Comparison of ENCODE assay signal across 32 cellular contexts in the genomic region with DNA sequence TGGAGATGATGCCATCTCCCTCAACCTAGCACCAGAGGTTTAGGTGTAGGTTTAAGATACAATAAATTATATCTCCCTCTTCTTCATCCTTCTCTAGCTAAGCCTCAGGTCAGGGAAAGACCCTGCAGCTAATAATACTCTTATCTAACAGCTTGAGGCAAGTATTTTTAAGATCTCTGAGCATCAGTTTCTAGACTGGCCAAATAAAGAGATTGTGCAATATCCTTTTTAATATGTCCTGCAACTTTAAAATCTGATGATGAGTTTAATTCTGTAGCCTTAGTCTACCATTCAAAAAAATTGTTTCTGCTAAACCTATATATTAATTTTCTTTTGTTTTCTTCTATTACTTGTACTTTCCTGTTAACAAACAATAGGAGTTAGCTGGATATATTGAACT.
"Had no signal": no experiment of that assay in that cellular context is flagged by ENCODE, and none has a peak within 500 bp of the region (broad histone marks: within the 10 kb centered on the region; RNA-seq: fewer than 3 reads in every experiment).

No MANE protein-coding gene starts in this region.

- H3K9ac ChIP-seq: parathyroid adenoma had no signal

- H3K27me3 Mint-ChIP-seq: naive thymus-derived CD8-positive, alpha-beta T cell; natural killer cell treated with Interleukin-12 subunit alpha and Interleukin-12 subunit beta and Interleukin-15 and Interleukin-18, amount 100 ng/mL, for 72 hours; progenitor cell of endocrine pancreas; stimulated activated naive B cell treated with anti-CD40 and anti-IgM and Interleukin-4, amounts not matched to agents 10 μg/mL and 1 μg/mL and 100 μg/mL, for 72 hours; stimulated activated naive CD8-positive, alpha-beta T cell treated with anti-CD3 and anti-CD28 coated beads, Interleukin-15, Interleukin-2, amounts not matched to agents 100 ng/mL and 50 ng/mL, for 24 hours had no signal

- H3K4me3 Mint-ChIP-seq: naive thymus-derived CD8-positive, alpha-beta T cell; natural killer cell treated with Interleukin-12 subunit alpha and Interleukin-12 subunit beta and Interleukin-15 and Interleukin-18, amount 100 ng/mL, for 72 hours; nephron progenitor cell; neural crest cell; stimulated activated effector memory CD8-positive, alpha-beta T cell treated with anti-CD3 and anti-CD28 coated beads, Interleukin-12 subunit alpha, Interleukin-12 subunit beta, amount 100 ng/mL, for 72 hours; stimulated activated naive B cell treated with anti-CD40 and anti-IgM and Interleukin-4, amounts not matched to agents 10 μg/mL and 1 μg/mL and 100 μg/mL, for 72 hours; stimulated activated naive CD8-positive, alpha-beta T cell treated with anti-CD3 and anti-CD28 coated beads, Interleukin-15, Interleukin-2, amounts not matched to agents 100 ng/mL and 50 ng/mL, for 24 hours had no signal

- H3K9me3 ChIP-seq: neutrophil, ovary, psoas muscle, spleen, thoracic aorta, thyroid gland, tibial nerve, upper lobe of left lung, vagina had no signal

- ATAC-seq: naive thymus-derived CD8-positive, alpha-beta T cell; natural killer cell treated with Interleukin-12 subunit alpha and Interleukin-12 subunit beta and Interleukin-15 and Interleukin-18, amount 100 ng/mL, for 72 hours; psoas muscle; right cardiac atrium; sciatic nerve; stimulated activated effector memory CD8-positive, alpha-beta T cell treated with anti-CD3 and anti-CD28 coated beads, Interleukin-12 subunit alpha, Interleukin-12 subunit beta, amount 100 ng/mL, for 72 hours; stimulated activated naive B cell treated with anti-CD40 and anti-IgM and Interleukin-4, amounts not matched to agents 10 μg/mL and 1 μg/mL and 100 μg/mL, for 72 hours had no signal

- H3K4me1 Mint-ChIP-seq: naive thymus-derived CD8-positive, alpha-beta T cell; nephron progenitor cell; neural crest cell; stimulated activated effector memory CD8-positive, alpha-beta T cell treated with anti-CD3 and anti-CD28 coated beads, Interleukin-12 subunit alpha, Interleukin-12 subunit beta, amount 100 ng/mL, for 72 hours; stimulated activated naive B cell treated with anti-CD40 and anti-IgM and Interleukin-4, amounts not matched to agents 10 μg/mL and 1 μg/mL and 100 μg/mL, for 72 hours had no signal

- H3K4me1 ChIP-seq: parathyroid adenoma, psoas muscle, spleen, stomach, thyroid gland, tibial nerve, upper lobe of left lung, vagina had no signal

- H2AFZ ChIP-seq: parathyroid adenoma had no signal

- H3K36me3 ChIP-seq: neutrophil, ovary, spleen, stomach, thoracic aorta, thyroid gland, tibial nerve, upper lobe of left lung, vagina had no signal

- H3K79me2 ChIP-seq: parathyroid adenoma had no signal

- H3K4me2 ChIP-seq: smooth muscle cell had no signal

- DNase-seq: naive thymus-derived CD8-positive, alpha-beta T cell; nephron progenitor cell; nucleus accumbens; ovary; posterior cingulate gyrus; psoas muscle; right cardiac atrium; spleen; stimulated activated CD4-positive, alpha-beta T cell treated with anti-CD3 and anti-CD28 coated beads, Interleukin-12 subunit alpha, Interleukin-12 subunit beta, amount 100 ng/mL, for 4 hours; stimulated activated CD4-positive, alpha-beta T cell treated with anti-CD3 and anti-CD28 coated beads, Interleukin-1b, Interleukin-23, amount 100 ng/mL, for 48 hours; stimulated activated CD4-positive, alpha-beta T cell treated with anti-CD3 and anti-CD28 coated beads, Interleukin-2, amount 100 ng/mL, for 48 hours; stimulated activated CD4-positive, alpha-beta T cell treated with anti-CD3 and anti-CD28 coated beads, Interleukin-4, amount 100 ng/mL, for 24 hours; stimulated activated naive B cell treated with anti-CD40 and anti-IgM and Interleukin-4, amounts not matched to agents 10 μg/mL and 1 μg/mL and 100 μg/mL, for 72 hours; stimulated activated naive CD4-positive, alpha-beta T cell treated with Interleukin-2 at 50 U/mL for 16 hours; stomach; thyroid gland; trophoblast cell; upper lobe of left lung had no signal

- H3K9me3 Mint-ChIP-seq: nephron progenitor cell; neural crest cell; stimulated activated naive CD8-positive, alpha-beta T cell treated with anti-CD3 and anti-CD28 coated beads, Interleukin-15, Interleukin-2, amounts not matched to agents 100 ng/mL and 50 ng/mL, for 24 hours had no signal

- H3K27ac ChIP-seq: neutrophil, ovary, parathyroid adenoma, psoas muscle, skin epidermis, spleen, stomach, thoracic aorta, thyroid gland, tibial nerve, upper lobe of left lung, vagina had no signal

- FAIRE-seq: urothelium cell line had no signal

- H3K27me3 ChIP-seq: neutrophil, ovary, spleen, stomach, thyroid gland, tibial nerve, upper lobe of left lung, vagina had no signal

- H3K4me3 ChIP-seq: ovary, psoas muscle, skin epidermis, smooth muscle cell, spleen, stomach, thoracic aorta, thyroid gland, tibial nerve, upper lobe of left lung, vagina had no signal

- H3K36me3 Mint-ChIP-seq: naive thymus-derived CD8-positive, alpha-beta T cell; stimulated activated effector memory CD8-positive, alpha-beta T cell treated with anti-CD3 and anti-CD28 coated beads, Interleukin-12 subunit alpha, Interleukin-12 subunit beta, amount 100 ng/mL, for 72 hours; stimulated activated naive B cell treated with anti-CD40 and anti-IgM and Interleukin-4, amounts not matched to agents 10 μg/mL and 1 μg/mL and 100 μg/mL, for 72 hours had no signal

- H3K27ac Mint-ChIP-seq: naive thymus-derived CD8-positive, alpha-beta T cell; natural killer cell treated with Interleukin-12 subunit alpha and Interleukin-12 subunit beta and Interleukin-15 and Interleukin-18, amount 100 ng/mL, for 72 hours; nephron progenitor cell; progenitor cell of endocrine pancreas; stimulated activated effector memory CD8-positive, alpha-beta T cell treated with anti-CD3 and anti-CD28 coated beads, Interleukin-12 subunit alpha, Interleukin-12 subunit beta, amount 100 ng/mL, for 72 hours; stimulated activated naive B cell treated with anti-CD40 and anti-IgM and Interleukin-4, amounts not matched to agents 10 μg/mL and 1 μg/mL and 100 μg/mL, for 72 hours; stimulated activated naive CD8-positive, alpha-beta T cell treated with anti-CD3 and anti-CD28 coated beads, Interleukin-15, Interleukin-2, amounts not matched to agents 100 ng/mL and 50 ng/mL, for 24 hours had no signal
